In genomic region chr6:13500264-13500663, GRCh38 we compare ENCODE assay signal across 2 cellular contexts.
TF ChIP-seq lines count a peak whose summit lies in the region.

No MANE protein-coding gene starts in this region.

TF ChIP-seq in K562, 482 proteins besides CTCF, POLR2A, EP300 and RAD21:
- TF ChIP-seq ILK (tag; IDR thresholded peaks at IDR 0.05; ENCODE audit: borderline replicate concordance, low read depth) (no peak), JUND (IDR thresholded peaks at IDR 0.05; ENCODE audit: borderline replicate concordance, low read depth, low read length) (no peak), JUND (tag; IDR thresholded peaks at IDR 0.05; ENCODE audit: borderline replicate concordance, low read depth, low read length) (peak; percentile 45; the same call in 1 of the 3 replicates), FOSL1 (tag; conservative IDR thresholded peaks at IDR 0.05) (peak; percentile 50), ATF3 (IDR thresholded peaks at IDR 0.05) (peak; percentile 43; the same call in 1 of the 2 replicates), ATF3 (CRISPR knock-in tag; conservative IDR thresholded peaks at IDR 0.05) (no peak), ZNF431 (CRISPR knock-in tag; IDR thresholded peaks at IDR 0.05) (0 out of 2 replicates have a peak, but pooled peaks have one; percentile 28)

TF ChIP-seq in WTC11, 78 proteins besides CTCF, POLR2A, EP300 and RAD21:
- no peak for TF ChIP-seq ZNF232 (CRISPR knock-in tag; IDR thresholded peaks at IDR 0.05)
